In genomic region chr6:97850458-97851218, GRCh38 we compare ENCODE assay signal across 15 cellular contexts.
DNase-seq lines count a peak whose midpoint lies in the region; ATAC-seq and TF ChIP-seq lines count a peak whose summit lies in the region.
"Had no signal": no experiment of that assay in that cellular context is flagged by ENCODE, and none has a peak within 500 bp of the region (broad histone marks: within the 10 kb centered on the region; RNA-seq: fewer than 3 reads in every experiment).

No MANE protein-coding gene starts in this region.

- no peak for ATAC-seq in stimulated activated effector memory CD8-positive, alpha-beta T cell treated with anti-CD3 and anti-CD28 coated beads, Interleukin-12 subunit alpha, Interleukin-12 subunit beta, amount 100 ng/mL, for 72 hours
- ATAC-seq in left lobe of liver = no peak
- ATAC-seq: activated CD4-positive, alpha-beta T cell treated with anti-CD3 and anti-CD28 coated beads for 36 hours; activated T-helper 17 cell treated with anti-CD3 and anti-CD28 coated beads, Interleukin-2, amount 50 U/mL, for 72 hours; left colon; natural killer cell had no signal

- no peaks in the 10 kb centered on the region for H3K36me3 Mint-ChIP-seq in stimulated activated effector memory CD8-positive, alpha-beta T cell treated with anti-CD3 and anti-CD28 coated beads, Interleukin-12 subunit alpha, Interleukin-12 subunit beta, amount 100 ng/mL, for 72 hours
- H3K36me3 Mint-ChIP-seq: natural killer cell had no signal

- no peaks in the 10 kb centered on the region for H3K36me3 ChIP-seq in brain microvascular endothelial cell (replicated peaks)
- H3K36me3 ChIP-seq: vagina had no signal

- H3K27ac Mint-ChIP-seq in stimulated activated effector memory CD8-positive, alpha-beta T cell treated with anti-CD3 and anti-CD28 coated beads, Interleukin-12 subunit alpha, Interleukin-12 subunit beta, amount 100 ng/mL, for 72 hours = no peak overlapping the region
- H3K27ac Mint-ChIP-seq: activated CD4-positive, alpha-beta T cell treated with anti-CD3 and anti-CD28 coated beads for 36 hours; activated T-helper 17 cell treated with anti-CD3 and anti-CD28 coated beads, Interleukin-2, amount 50 U/mL, for 72 hours; B cell; natural killer cell had no signal

- no peak overlapping the region for H3K4me3 Mint-ChIP-seq in stimulated activated effector memory CD8-positive, alpha-beta T cell treated with anti-CD3 and anti-CD28 coated beads, Interleukin-12 subunit alpha, Interleukin-12 subunit beta, amount 100 ng/mL, for 72 hours
- H3K4me3 Mint-ChIP-seq: activated CD4-positive, alpha-beta T cell treated with anti-CD3 and anti-CD28 coated beads for 36 hours; activated T-helper 17 cell treated with anti-CD3 and anti-CD28 coated beads, Interleukin-2, amount 50 U/mL, for 72 hours; B cell; natural killer cell had no signal

- H3K4me3 ChIP-seq in brain microvascular endothelial cell (ENCODE audit: low read depth, low read length) = peak overlapping the region; percentile 21
- H3K4me3 ChIP-seq: vagina had no signal

- DNase-seq in AG20443 (ENCODE audit: low spot score) = peak; percentile 21
- DNase-seq in NCI-H1105 treated with DMSO at 0.1 percent for 48 hours (lab: John Stamatoyannopoulos, UW) = peak; percentile 64
- DNase-seq in brain microvascular endothelial cell = no peak
- DNase-seq in inferior parietal cortex (ENCODE audit: extremely low spot score) = peak; percentile 29
- DNase-seq in stimulated activated effector memory CD8-positive, alpha-beta T cell treated with anti-CD3 and anti-CD28 coated beads, Interleukin-12 subunit alpha, Interleukin-12 subunit beta, amount 100 ng/mL, for 72 hours (ENCODE audit: low spot score in 2 of 2) = no peak
- no peak for DNase-seq in left lobe of liver (ENCODE audit: low spot score)
- DNase-seq in activated CD4-positive, alpha-beta T cell treated with anti-CD3 and anti-CD28 coated beads for 1 hour = no peak
- no peak for DNase-seq in SK-N-DZ (ENCODE audit: low spot score)
- DNase-seq: activated CD4-positive, alpha-beta T cell treated with anti-CD3 and anti-CD28 coated beads for 36 hours; left colon; MM.1S; natural killer cell had no signal

- H3K9me3 Mint-ChIP-seq in stimulated activated effector memory CD8-positive, alpha-beta T cell treated with anti-CD3 and anti-CD28 coated beads, Interleukin-12 subunit alpha, Interleukin-12 subunit beta, amount 100 ng/mL, for 72 hours = peaks cover 4% of the 10 kb centered on the region
- H3K9me3 Mint-ChIP-seq: activated T-helper 17 cell treated with anti-CD3 and anti-CD28 coated beads, Interleukin-2, amount 50 U/mL, for 72 hours had no signal

- H3K27me3 ChIP-seq in brain microvascular endothelial cell (replicated peaks) = no peaks in the 10 kb centered on the region
- H3K27me3 ChIP-seq: vagina had no signal

- no peak for TF ChIP-seq CTCF in brain microvascular endothelial cell (IDR thresholded peaks at IDR 0.05; ENCODE audit: low read depth, low read length, missing control alignments)

- H3K27ac ChIP-seq in brain microvascular endothelial cell = no peak overlapping the region
- H3K27ac ChIP-seq: vagina had no signal

- in situ Hi-C loops in brain microvascular endothelial cell (cut with HindIII; ENCODE audit: low pct_ligation_motif_present, low sequenced_read_pairs) = no loop called here

- H3K4me1 Mint-ChIP-seq in stimulated activated effector memory CD8-positive, alpha-beta T cell treated with anti-CD3 and anti-CD28 coated beads, Interleukin-12 subunit alpha, Interleukin-12 subunit beta, amount 100 ng/mL, for 72 hours = no peaks in the 10 kb centered on the region
- H3K4me1 Mint-ChIP-seq: activated CD4-positive, alpha-beta T cell treated with anti-CD3 and anti-CD28 coated beads for 36 hours; activated T-helper 17 cell treated with anti-CD3 and anti-CD28 coated beads, Interleukin-2, amount 50 U/mL, for 72 hours; B cell; natural killer cell had no signal

Comparison
In these comparisons a context has a peak if more than half of its experiments do, and no peak if none do; other contexts are left out.
1. DNase-seq: peak in AG20443 (single experiment), NCI-H1105 treated with DMSO at 0.1 percent for 48 hours (single experiment) and inferior parietal cortex (single experiment); none in brain microvascular endothelial cell (single experiment), stimulated activated effector memory CD8-positive, alpha-beta T cell treated with anti-CD3 and anti-CD28 coated beads, Interleukin-12 subunit alpha, Interleukin-12 subunit beta, amount 100 ng/mL, for 72 hours (0 of 2), left lobe of liver (single experiment), activated CD4-positive, alpha-beta T cell treated with anti-CD3 and anti-CD28 coated beads for 1 hour (single experiment) and SK-N-DZ (single experiment).